ENCODE assay signal across 8 cellular contexts in genomic region chr15:48811325-48811938, GRCh38. TPM values are rescaled to one million over a fixed set of nuclear protein-coding genes. Genes with fewer than 3 reads are reported as not detected.
A peak's percentile ranks its signal among the peaks of the same experiment; 100 is the strongest.
DNase-seq lines count a peak whose midpoint lies in the region; TF ChIP-seq lines count a peak whose summit lies in the region.

No MANE protein-coding gene starts in this region.

- H3K27ac ChIP-seq in OCI-LY7 (ENCODE audit: low read depth, low read length, poor library complexity, severe bottlenecking): no peak overlapping the region
- H3K27ac ChIP-seq in neuronal stem cell (replicated peaks; ENCODE audit: low read length): no peak overlapping the region

- no peak overlapping the region for H2BK5ac ChIP-seq in neuronal stem cell (ENCODE audit: low read length)

- H4K91ac ChIP-seq in neuronal stem cell (ENCODE audit: low read depth, low read length, poor library complexity): no peak overlapping the region

- H3K9me2 ChIP-seq in OCI-LY7 (ENCODE audit: insufficient read depth, low read length): no peaks in the 10 kb centered on the region

- BruUV-seq in OCI-LY7 (replicated peaks; lab: Mats Ljungman, UMichigan): no TSS peak

- no peak overlapping the region for H2AK5ac ChIP-seq in neuronal stem cell (ENCODE audit: low read depth, low read length)

- peaks cover 0 to 28% (median 0%) of the 10 kb centered on the region in 3 experiments for H3K27me3 ChIP-seq in neuronal stem cell (ENCODE audit: control insufficient read depth in 3 of 3, insufficient read depth in 3 of 3, low read depth in 1 of 3, low read length in 3 of 3)

- H4K20me1 ChIP-seq in OCI-LY7 (ENCODE audit: insufficient read depth, low read length): peaks cover 4% of the 10 kb centered on the region; the same call in 1 of the 2 replicates

- DNase-seq in DMS 273 (lab: John Stamatoyannopoulos, UW; ENCODE audit: unreplicated experiment) (peak; percentile 33), DMS 273 treated with DMSO at 0.1 percent for 48 hours (lab: John Stamatoyannopoulos, UW) (no peak), OCI-LY7 (ENCODE audit: low spot score) (peak; percentile 28), epithelial cell of proximal tubule (ENCODE audit: low read depth) (no peak), neuronal stem cell (ENCODE audit: low spot score) (no peak), NCI-H2081 treated with DMSO at 0.1 percent for 48 hours (lab: John Stamatoyannopoulos, UW) (no peak), AG08395 (ENCODE audit: low spot score) (no peak), posterior cingulate gyrus (no peak)

- POLR2A ChIA-PET in OCI-LY7 (lab: Charles Lee): interaction anchor here (0.6 to 1.4 kb wide), 12 partner anchors 10 to 808 kb away, joined by 3 to 11 read pairs (median 4); partner anchors contain the start of genes EID1 and GALK2

- no peak overlapping the region for H2BK120ac ChIP-seq in neuronal stem cell (ENCODE audit: low read depth, low read length)

- H3K14ac ChIP-seq in neuronal stem cell (ENCODE audit: low read length): no peak overlapping the region

- H2AFZ ChIP-seq in OCI-LY7 (ENCODE audit: low read length) (peak overlapping the region; percentile 99), neuronal stem cell (ENCODE audit: low read length) (peak overlapping the region; percentile 92)

- H2BK15ac ChIP-seq in neuronal stem cell (ENCODE audit: low read length): no peak overlapping the region

- peak overlapping the region; percentile 94 for H3K4me3 ChIP-seq in OCI-LY7 (ENCODE audit: low read depth, low read length, poor library complexity, severe bottlenecking)
- peak overlapping the region; percentile 99 for H3K4me3 ChIP-seq in epithelial cell of proximal tubule (ENCODE audit: low read depth, low read length)
- peak overlapping the region; percentile 82 to 88 for H3K4me3 ChIP-seq in neuronal stem cell (ENCODE audit: low read length in 2 of 2)

- H3K79me1 ChIP-seq in neuronal stem cell (ENCODE audit: low read depth, low read length): peaks cover 4% of the 10 kb centered on the region

- H3K36me3 ChIP-seq in OCI-LY7 (ENCODE audit: insufficient read depth, low read length) (no peaks in the 10 kb centered on the region), neuronal stem cell (replicated peaks in 1 of 2; ENCODE audit: control insufficient read depth in 2 of 2, insufficient read depth in 2 of 2, low read length in 2 of 2) (no peaks in the 10 kb centered on the region)

- H3K79me2 ChIP-seq in OCI-LY7 (ENCODE audit: insufficient read depth, low read depth, low read length): peaks cover 40% of the 10 kb centered on the region

- WGBS in neuronal stem cell (ENCODE audit: extremely low coverage in 2 of 2, insufficient read length in 2 of 2, insufficient replicate concordance in 1 of 2), 2 donors: no CpG with 5 or more reads among the region's 23 CpGs

- H3K4me1 ChIP-seq in OCI-LY7 (ENCODE audit: insufficient read depth, low read length, poor library complexity, severe bottlenecking) (peaks cover 31% of the 10 kb centered on the region), neuronal stem cell (ENCODE audit: control insufficient read depth in 2 of 2, insufficient read depth in 1 of 2, low read depth in 1 of 2, low read length in 2 of 2) (peaks cover 5 to 8% of the 10 kb centered on the region in 2 donors)

- H2BK12ac ChIP-seq in neuronal stem cell (ENCODE audit: low read length): no peak overlapping the region

- no peak overlapping the region for H3K4ac ChIP-seq in neuronal stem cell (ENCODE audit: low read length)

- H3K18ac ChIP-seq in neuronal stem cell (ENCODE audit: low read length): no peak overlapping the region

- H3K4me2 ChIP-seq in OCI-LY7 (ENCODE audit: low read length) (peak overlapping the region; percentile 77), neuronal stem cell (ENCODE audit: insufficient read depth, low read length, poor library complexity, severe bottlenecking) (peak overlapping the region; percentile 80)

- H3K9me3 ChIP-seq in OCI-LY7 (ENCODE audit: low read length) (no peaks in the 10 kb centered on the region), neuronal stem cell (replicated peaks in 1 of 2; ENCODE audit: control insufficient read depth in 2 of 2, insufficient read depth in 1 of 2, low read depth in 1 of 2, low read length in 2 of 2) (no peaks in the 10 kb centered on the region)

- H3K9ac ChIP-seq in neuronal stem cell (ENCODE audit: low read depth, low read length, poor library complexity): no peak overlapping the region

- CTCF ChIA-PET in OCI-LY7 (lab: Charles Lee; ENCODE audit: unreplicated experiment): interaction anchor here (0.8 kb wide), 1 partner anchor 11 kb away, joined by 3 read pairs; no protein-coding TSS in a partner anchor

- TF ChIP-seq CTCF in OCI-LY7 (conservative IDR thresholded peaks at IDR 0.05; ENCODE audit: low read length) (peak; percentile 67), epithelial cell of proximal tubule (conservative IDR thresholded peaks at IDR 0.05; ENCODE audit: low read depth, low read length) (peak; percentile 40)

- intact Hi-C loops in OCI-LY7 (cut with micrococcal nuclease; ENCODE audit: unreplicated experiment) (loop anchor here (2.0 to 5.0 kb wide), 3 partner anchors 67 to 479 kb away; partner anchors contain the start of genes DUT, EID1 and SECISBP2L), posterior cingulate gyrus (cut with DNase I) (no loop called here)

- no peak overlapping the region for H3K23ac ChIP-seq in neuronal stem cell (ENCODE audit: low read depth, low read length, poor library complexity)

- no peak overlapping the region for H4K8ac ChIP-seq in neuronal stem cell (ENCODE audit: low read depth, low read length)

RNA-seq across cellular contexts. Expression of gene CEP152, which starts 0.6 kb away (rescaled TPM):
- 37.6 and 68.2 TPM in 2 replicates for total RNA-seq in OCI-LY7 (2014; rRNA removed; shearing (Covaris generic))
- total RNA-seq in OCI-LY7 (2022) (44.9 and 54.4 TPM in 2 replicates), epithelial cell of proximal tubule (8.2 and 14.1 TPM in 2 replicates)
- 11.2 TPM for polyA plus RNA-seq in neuronal stem cell (2013, experiment 1 of 2)
- 11.9 TPM for polyA plus RNA-seq in neuronal stem cell (2013, experiment 2 of 2)

Comparison
In these comparisons a context has a peak if more than half of its experiments do, and no peak if none do; other contexts are left out.
1. DNase-seq: peak in DMS 273 (single experiment) and OCI-LY7 (single experiment); none in DMS 273 treated with DMSO at 0.1 percent for 48 hours (single experiment), epithelial cell of proximal tubule (single experiment), neuronal stem cell (single experiment), NCI-H2081 treated with DMSO at 0.1 percent for 48 hours (single experiment), AG08395 (single experiment) and posterior cingulate gyrus (0 of 10).
2. Peak in every context shown above with its lines, with median percentiles within 50 percentile points of each other: H3K4me3 ChIP-seq.